Comparison of ENCODE assay signal across 16 cellular contexts in the genomic region with DNA sequence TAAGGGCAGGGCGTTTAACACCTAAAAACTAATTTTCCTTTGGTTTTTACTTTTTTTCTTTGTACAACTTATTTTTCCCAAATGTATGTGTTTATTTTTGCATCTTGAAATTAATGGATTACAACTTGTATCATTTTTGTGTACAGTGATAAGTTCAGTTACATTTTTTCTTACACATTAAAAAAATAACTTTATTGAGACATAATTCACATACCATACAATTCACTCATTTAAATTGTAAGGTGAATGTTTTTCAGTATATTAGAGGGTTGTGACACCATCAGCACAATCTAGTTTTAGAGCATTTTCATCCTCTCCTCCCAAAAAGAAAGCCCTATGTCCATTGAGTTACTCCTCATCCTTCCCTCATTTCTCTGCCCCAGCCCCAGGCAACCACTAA. TPM values are rescaled to one million over a fixed set of nuclear protein-coding genes. Genes with fewer than 3 reads are reported as not detected.
A peak's percentile ranks its signal among the peaks of the same experiment; 100 is the strongest.
DNase-seq lines count a peak whose midpoint lies in the region; ATAC-seq and TF ChIP-seq lines count a peak whose summit lies in the region.
"Had no signal": no experiment of that assay in that cellular context is flagged by ENCODE, and none has a peak within 500 bp of the region (broad histone marks: within the 10 kb centered on the region; RNA-seq: fewer than 3 reads in every experiment).

No MANE protein-coding gene starts in this region.

- BruUV-seq in PC-9 (replicated peaks; lab: Mats Ljungman, UMichigan): no TSS peak

- H3F3A ChIP-seq in PC-9 (ENCODE audit: insufficient read depth, low read depth): peaks cover 57% of the 10 kb centered on the region

- no peaks in the 10 kb centered on the region for H3K9me2 ChIP-seq in PC-9 (ENCODE audit: insufficient read depth)

- peaks cover 47% of the 10 kb centered on the region for H3K36me3 Mint-ChIP-seq in dendritic cell treated with granulocyte-macrophage colony-stimulating factor and Interleukin-4, amounts not matched to agents 40 ng/mL and 50 ng/mL, for 4 days (ENCODE audit: low read depth)

- ATAC-seq in gastrocnemius medialis (no peak), HG03378 (IDR thresholded peaks at IDR 0.05; ENCODE audit: unreplicated experiment) (no peak)
- ATAC-seq: GM23338 had no signal

- no peak for DNase-seq in GM06990 (ENCODE audit: extremely low read depth, insufficient read length)
- DNase-seq in PC-9: no peak
- DNase-seq in gastrocnemius medialis: no peak
- no peak for DNase-seq in GM19240 (ENCODE audit: insufficient read length, low spot score)
- no peak for DNase-seq in NCI-H187 treated with DMSO at 0.1 percent for 48 hours (lab: John Stamatoyannopoulos, UW)
- DNase-seq: activated CD4-positive, alpha-beta T cell treated with anti-CD3 and anti-CD28 coated beads, Interleukin-2, amount 50 U/mL, for 1 hour; anterior cingulate cortex; hippocampal formation; NCI-H1092 treated with DMSO at 0.1 percent for 48 hours; NCI-H446 treated with DMSO at 0.1 percent for 48 hours; SJCRH30; substantia nigra had no signal

- H3K4me3 Mint-ChIP-seq in dendritic cell treated with granulocyte-macrophage colony-stimulating factor and Interleukin-4, amounts not matched to agents 40 ng/mL and 50 ng/mL, for 4 days: no peak overlapping the region
- H3K4me3 Mint-ChIP-seq: GM23338 had no signal

- no peaks in the 10 kb centered on the region for H3K9me3 Mint-ChIP-seq in dendritic cell treated with granulocyte-macrophage colony-stimulating factor and Interleukin-4, amounts not matched to agents 40 ng/mL and 50 ng/mL, for 4 days
- H3K9me3 Mint-ChIP-seq: GM23338 had no signal

- H3K4me3 ChIP-seq in GM06990 (replicated peaks; ENCODE audit: low read depth, low read length) (peak overlapping the region; percentile 27; the same call in 1 of the 2 replicates), PC-9 (peak overlapping the region; percentile 52; the same call in 1 of the 2 replicates), gastrocnemius medialis (no peak overlapping the region)
- H3K4me3 ChIP-seq: GM23338, prostate gland, SJCRH30 had no signal

- no peaks in the 10 kb centered on the region for H3K27me3 Mint-ChIP-seq in dendritic cell treated with granulocyte-macrophage colony-stimulating factor and Interleukin-4, amounts not matched to agents 40 ng/mL and 50 ng/mL, for 4 days

- peaks cover 94% of the 10 kb centered on the region for H3K79me2 ChIP-seq in PC-9 (ENCODE audit: low read depth)

- H3K27ac ChIP-seq in PC-9: peak overlapping the region; percentile 87
- H3K27ac ChIP-seq in gastrocnemius medialis: peak overlapping the region; percentile 66 to 93 (median 74)
- H3K27ac ChIP-seq: prostate gland, SJCRH30 had no signal

- peak overlapping the region; percentile 92 for H3K4me2 ChIP-seq in PC-9
- H3K4me2 ChIP-seq: GM23338 had no signal

- H3K27me3 ChIP-seq in GM06990 (replicated peaks; ENCODE audit: control insufficient read depth, insufficient read depth, low read length): no peaks in the 10 kb centered on the region
- H3K27me3 ChIP-seq in PC-9 (ENCODE audit: insufficient read depth, low read depth): no peaks in the 10 kb centered on the region
- no peaks in the 10 kb centered on the region for H3K27me3 ChIP-seq in gastrocnemius medialis
- H3K27me3 ChIP-seq: SJCRH30 had no signal

- TF ChIP-seq POLR2A in gastrocnemius medialis (IDR thresholded peaks at IDR 0.05): no peak

- no peaks in the 10 kb centered on the region for H4K20me1 ChIP-seq in PC-9 (ENCODE audit: insufficient read depth)

- peaks cover 86% of the 10 kb centered on the region for H3K4me1 ChIP-seq in PC-9 (replicated peaks; ENCODE audit: insufficient read depth)
- H3K4me1 ChIP-seq in gastrocnemius medialis: peaks cover 75 to 88% of the 10 kb centered on the region in 2 donors

- H2AFZ ChIP-seq in PC-9: no peak overlapping the region
- H2AFZ ChIP-seq: GM23338 had no signal

- in situ Hi-C loops in gastrocnemius medialis (cut with MboI; ENCODE audit: low sequenced_read_pairs in 4 of 4): no loop called here

- intact Hi-C loops in PC-9 (cut with micrococcal nuclease; ENCODE audit: unreplicated experiment): loop anchor here (1.0 to 2.0 kb wide), 3 partner anchors 12 to 131 kb away; a partner anchor contains a TSS
- intact Hi-C loops in dendritic cell treated with granulocyte-macrophage colony-stimulating factor and Interleukin-4, amounts not matched to agents 40 ng/mL and 50 ng/mL, for 4 days (cut with micrococcal nuclease): no loop called here
- intact Hi-C loops in gastrocnemius medialis (cut with DNase I; ENCODE audit: low total_unique reads): no loop called here

- H3K36me3 ChIP-seq in GM06990 (ENCODE audit: control insufficient read depth, insufficient read depth, low read length) (0 out of 2 replicates have a peak, but pooled peaks cover 1% of the 10 kb centered on the region), PC-9 (ENCODE audit: low read depth) (peaks cover 24% of the 10 kb centered on the region; the same call in 1 of the 2 replicates), gastrocnemius medialis (no peaks in the 10 kb centered on the region)
- H3K36me3 ChIP-seq: prostate gland had no signal

- POLR2A ChIA-PET in PC-9 (lab: Charles Lee; ENCODE audit: unreplicated experiment): interaction anchor here (0.7 kb wide), 1 partner anchor 229 kb away, joined by 10 read pairs; no protein-coding TSS in a partner anchor

- peaks cover 83% of the 10 kb centered on the region for H3K4me1 Mint-ChIP-seq in dendritic cell treated with granulocyte-macrophage colony-stimulating factor and Interleukin-4, amounts not matched to agents 40 ng/mL and 50 ng/mL, for 4 days (ENCODE audit: low read depth)

- peak overlapping the region; percentile 91 for H3K27ac Mint-ChIP-seq in dendritic cell treated with granulocyte-macrophage colony-stimulating factor and Interleukin-4, amounts not matched to agents 40 ng/mL and 50 ng/mL, for 4 days

- H3K9me3 ChIP-seq in PC-9 (ENCODE audit: insufficient read depth, low read depth) (0 out of 2 replicates have a peak, but pooled peaks cover 3% of the 10 kb centered on the region), gastrocnemius medialis (no peaks in the 10 kb centered on the region)
- H3K9me3 ChIP-seq: prostate gland, SJCRH30 had no signal

- CTCF ChIA-PET in PC-9 (lab: Charles Lee): no interaction called here

- no peak for TF ChIP-seq CTCF in GM06990 (IDR thresholded peaks at IDR 0.05; ENCODE audit: insufficient read depth, low read length, poor library complexity, severe bottlenecking)
- no peak for TF ChIP-seq CTCF in PC-9 (conservative IDR thresholded peaks at IDR 0.05)
- TF ChIP-seq CTCF in gastrocnemius medialis (IDR thresholded peaks at IDR 0.05 in 4 of 5, conservative IDR thresholded peaks at IDR 0.05 in 1 of 5): no peak

RNA-seq across cellular contexts. Expression of a gene that starts 11.6 kb away (rescaled TPM):
- 93.6 and 135 TPM in 2 replicates for total RNA-seq in PC-9 (2021)
- total RNA-seq in gastrocnemius medialis: 100 to 1,000 TPM; 224 to 462 (median 396) TPM

RNA-seq across cellular contexts. Expression of a gene that starts 36.0 kb away (rescaled TPM):
- 134 and 161 TPM in 2 replicates for total RNA-seq in PC-9 (2021)
- total RNA-seq in gastrocnemius medialis: 100 to 1,000 TPM in 3 of 4 donors, 10 to 100 TPM in 1; 85.8 to 162 (median 101) TPM

RNA-seq across cellular contexts. Expression of a gene that starts 44.3 kb away (rescaled TPM):
- 113 and 125 TPM in 2 replicates for total RNA-seq in PC-9 (2021)
- total RNA-seq in gastrocnemius medialis: 10 to 100 TPM; 57.7 to 73.2 (median 66.1) TPM

Comparison
In these comparisons a context has a peak if more than half of its experiments do, and no peak if none do; other contexts are left out.
1. H3K4me3 ChIP-seq: peak in GM06990 (single experiment) and PC-9 (single experiment); none in gastrocnemius medialis (0 of 4).